In genomic region chr20:41424546-41424945, GRCh38 we compare ENCODE assay signal across 1 cellular context.
TF ChIP-seq lines count a peak whose summit lies in the region.

No MANE protein-coding gene starts in this region.

TF ChIP-seq in endothelial cell of umbilical vein, 7 proteins besides CTCF, POLR2A, EP300 and RAD21:
- TF ChIP-seq JUN (IDR thresholded peaks at IDR 0.05; ENCODE audit: borderline replicate concordance, insufficient read depth, insufficient read length, low read depth) (no peak), EZH2 (IDR thresholded peaks at IDR 0.05; ENCODE audit: borderline replicate concordance, low read depth, low read length, severe bottlenecking) (no peak), MYC (IDR thresholded peaks at IDR 0.05; ENCODE audit: low read depth, low read length) (no peak), FOS (IDR thresholded peaks at IDR 0.05; ENCODE audit: borderline replicate concordance, insufficient read depth, low read length) (no peak), MAX (IDR thresholded peaks at IDR 0.05; ENCODE audit: insufficient read depth, insufficient read length) (no peak), GATA2 (IDR thresholded peaks at IDR 0.05; ENCODE audit: insufficient read depth, insufficient read length, low read depth, low read length) (no peak), POLR2AphosphoS5 (IDR thresholded peaks at IDR 0.05; ENCODE audit: insufficient read depth, low read depth, low read length) (no peak)
